Comparison of ENCODE assay signal across 9 cellular contexts in the genomic region with DNA sequence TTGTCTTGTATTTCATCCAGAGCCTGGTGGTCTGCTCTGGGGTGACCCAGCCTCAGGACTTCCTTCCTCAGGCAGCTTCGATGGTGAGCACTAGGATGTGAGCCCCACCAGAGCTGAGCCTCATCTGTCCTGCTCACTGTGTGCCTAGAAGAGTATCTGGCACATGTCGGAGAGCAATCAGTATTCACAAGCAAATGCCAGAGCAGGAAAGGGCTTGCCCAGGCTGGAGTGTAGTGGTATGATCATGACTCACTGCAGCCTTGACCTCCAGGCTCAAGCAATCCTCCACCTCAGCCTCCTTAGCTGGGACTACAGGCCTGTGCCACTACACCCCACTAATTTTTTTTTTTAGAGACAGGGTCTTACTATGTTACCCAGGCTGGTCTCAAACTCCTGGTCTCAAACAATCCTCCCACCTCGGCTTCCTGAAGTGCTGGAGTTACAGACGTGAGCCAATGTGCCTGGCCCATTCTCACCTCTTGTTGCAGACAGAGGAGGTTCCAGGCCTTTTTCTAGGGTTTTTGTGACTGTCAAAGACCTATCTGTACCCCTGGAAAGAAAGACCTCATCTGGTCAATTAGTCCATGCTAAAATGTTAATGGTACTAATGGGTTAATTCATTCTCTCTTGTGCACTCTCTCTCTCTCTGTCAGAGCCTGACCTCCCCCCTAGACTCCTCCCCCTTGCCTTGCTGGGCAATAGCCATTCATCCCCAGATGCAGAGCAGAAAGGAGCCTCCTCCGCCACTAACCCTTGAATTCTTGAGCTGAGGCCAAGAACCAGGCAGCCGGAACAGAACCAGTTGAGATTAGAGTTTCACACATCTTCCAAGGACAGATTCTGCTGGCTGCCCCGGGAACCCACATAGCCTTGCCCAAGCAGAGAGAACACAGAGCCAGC.
A peak's percentile ranks its signal among the peaks of the same experiment; 100 is the strongest.
DNase-seq lines count a peak whose midpoint lies in the region; ATAC-seq and TF ChIP-seq lines count a peak whose summit lies in the region.
"Had no signal": no experiment of that assay in that cellular context is flagged by ENCODE, and none has a peak within 500 bp of the region (broad histone marks: within the 10 kb centered on the region; RNA-seq: fewer than 3 reads in every experiment).

No MANE protein-coding gene starts in this region.

- no peaks in the 10 kb centered on the region for H3K27me3 ChIP-seq in right atrium auricular region
- H3K27me3 ChIP-seq: neutrophil had no signal

- peak; percentile 80 for DNase-seq in GM04504 (ENCODE audit: low read depth)
- DNase-seq in amniotic stem cell (lab: John Stamatoyannopoulos, UW): peak; percentile 51
- peak; percentile 85 for DNase-seq in right atrium auricular region (ENCODE audit: low spot score)
- peak; percentile 66 for DNase-seq in retina
- DNase-seq in stimulated activated naive CD8-positive, alpha-beta T cell treated with anti-CD3 and anti-CD28 coated beads, Interleukin-15, Interleukin-2, amounts not matched to agents 100 U/mL and 50 U/mL, for 24 hours: no peak
- DNase-seq in NOMO-1 treated with dmso at 0.1 percent for 144 hours (lab: John Stamatoyannopoulos, UW; ENCODE audit: unreplicated experiment): no peak
- no peak for DNase-seq in stimulated activated CD4-positive, alpha-beta T cell treated with anti-CD3 and anti-CD28 coated beads, Interleukin-2, amount 100 ng/mL, for 24 hours

- H3K4me3 ChIP-seq in right atrium auricular region: no peak overlapping the region

- peaks cover 0 to 38% of the 10 kb centered on the region in 2 donors for H3K4me1 ChIP-seq in right atrium auricular region

- TF ChIP-seq CTCF in right atrium auricular region (IDR thresholded peaks at IDR 0.05): no peak

- H3K9me3 ChIP-seq in right atrium auricular region: no peaks in the 10 kb centered on the region
- H3K9me3 ChIP-seq: neutrophil had no signal

- ATAC-seq in stimulated activated naive CD8-positive, alpha-beta T cell treated with anti-CD3 and anti-CD28 coated beads, Interleukin-15, Interleukin-2, amounts not matched to agents 100 U/mL and 50 U/mL, for 24 hours: no peak
- ATAC-seq in GM18909 (IDR thresholded peaks at IDR 0.05; ENCODE audit: poor library complexity, unreplicated experiment): no peak

- peak overlapping the region; percentile 64 to 79 for H3K27ac ChIP-seq in right atrium auricular region
- H3K27ac ChIP-seq: neutrophil had no signal

- H3K36me3 ChIP-seq in right atrium auricular region: no peaks in the 10 kb centered on the region
- H3K36me3 ChIP-seq: neutrophil had no signal

Comparison
In these comparisons a context has a peak if more than half of its experiments do, and no peak if none do; other contexts are left out.
1. DNase-seq: peak in GM04504 (single experiment), amniotic stem cell (single experiment), right atrium auricular region (single experiment) and retina (single experiment); none in stimulated activated naive CD8-positive, alpha-beta T cell treated with anti-CD3 and anti-CD28 coated beads, Interleukin-15, Interleukin-2, amounts not matched to agents 100 U/mL and 50 U/mL, for 24 hours (single experiment), NOMO-1 treated with dmso at 0.1 percent for 144 hours (single experiment) and stimulated activated CD4-positive, alpha-beta T cell treated with anti-CD3 and anti-CD28 coated beads, Interleukin-2, amount 100 ng/mL, for 24 hours (0 of 2).